8 cellular contexts compared by ENCODE assay signal in genomic region chr12:46342562-46343033, GRCh38. TPM values are rescaled to one million over a fixed set of nuclear protein-coding genes. Genes with fewer than 3 reads are reported as not detected.
DNase-seq lines count a peak whose midpoint lies in the region; ATAC-seq, FAIRE-seq and TF ChIP-seq lines count a peak whose summit lies in the region.

No MANE protein-coding gene starts in this region.

- no peak for TF ChIP-seq EP300 in H1 (IDR thresholded peaks at IDR 0.05; ENCODE audit: borderline replicate concordance in 1 of 2, low read depth in 2 of 2, low read length in 2 of 2)

- H3K36me3 Mint-ChIP-seq in natural killer cell treated with Interleukin-12 subunit alpha and Interleukin-12 subunit beta and Interleukin-15 and Interleukin-18, amount 100 ng/mL, for 72 hours: no peaks in the 10 kb centered on the region

- TF ChIP-seq CTCF in C4-2B (conservative IDR thresholded peaks at IDR 0.05) (peak; percentile 33), SU-DHL-6 (IDR thresholded peaks at IDR 0.05; ENCODE audit: insufficient read depth, low read length, poor library complexity, severe bottlenecking) (peak; percentile 28), H1 (IDR thresholded peaks at IDR 0.05; ENCODE audit: control extremely low read depth in 1 of 3, insufficient read depth in 1 of 3, low read depth in 1 of 3, low read length in 3 of 3) (peak in 2 of 3 experiments; percentile 77 to 78; a peak in 3 of 4 replicates)

- no peaks in the 10 kb centered on the region for H3K79me2 ChIP-seq in SU-DHL-6 (ENCODE audit: insufficient read depth, low read length)
- H3K79me2 ChIP-seq in H1 (ENCODE audit: control insufficient read depth in 1 of 2, insufficient read depth in 2 of 2, low read length in 2 of 2): no peaks in the 10 kb centered on the region

- H3K9me2 ChIP-seq in SU-DHL-6 (replicated peaks; ENCODE audit: insufficient read depth, low read length): no peaks in the 10 kb centered on the region

- H2BK20ac ChIP-seq in H1 (ENCODE audit: low read length): peak overlapping the region; percentile 83; the same call in 1 of the 2 replicates

- H3K23ac ChIP-seq in H1 (ENCODE audit: insufficient read length): no peak overlapping the region

- no peak overlapping the region for H3K56ac ChIP-seq in H1 (replicated peaks; ENCODE audit: insufficient read length, low read depth, low read length)

- peak overlapping the region; percentile 57 for H2BK120ac ChIP-seq in H1 (replicated peaks; ENCODE audit: low read depth, low read length)

- no peaks in the 10 kb centered on the region for H4K20me1 ChIP-seq in SU-DHL-6 (ENCODE audit: low read depth, low read length)
- no peaks in the 10 kb centered on the region for H4K20me1 ChIP-seq in H1 (replicated peaks in 1 of 2; ENCODE audit: control insufficient read depth in 1 of 2, insufficient read depth in 2 of 2, low read length in 2 of 2)

- ATAC-seq in GM21529 (IDR thresholded peaks at IDR 0.05; ENCODE audit: unreplicated experiment): peak; percentile 69
- ATAC-seq in natural killer cell treated with Interleukin-12 subunit alpha and Interleukin-12 subunit beta and Interleukin-15 and Interleukin-18, amount 100 ng/mL, for 72 hours: peak; percentile 69 to 80
- ATAC-seq in HG03460 (IDR thresholded peaks at IDR 0.05; ENCODE audit: unreplicated experiment): no peak

- POLR2A ChIA-PET in H1 (lab: Charles Lee; ENCODE audit: partially characterized antibody): interaction anchor here (1.1 to 2.1 kb wide), 2 partner anchors 29 to 219 kb away, joined by 4 to 6 read pairs; no protein-coding TSS in a partner anchor

- FAIRE-seq in H1 (lab: Jason Lieb, UNC): peak; percentile 81

- no peak overlapping the region for H3K18ac ChIP-seq in H1 (ENCODE audit: extremely low read depth, low read length)

- H3K4me1 ChIP-seq in H1 (replicated peaks in 1 of 4; ENCODE audit: control insufficient read depth in 3 of 4, insufficient read depth in 4 of 4, low read length in 3 of 4): peaks cover 0 to 3% (median 0%) of the 10 kb centered on the region in 4 experiments; a peak in 1 of 7 replicates

- DNase-seq in H1 (ENCODE audit: low read depth in 1 of 2, low spot score in 2 of 2) (peak in 1 of 2 experiments; percentile 59), GOT3 (lab: John Stamatoyannopoulos, UW) (no peak), GM19238 (ENCODE audit: insufficient read length, low spot score) (no peak)
- DNase-seq in natural killer cell treated with Interleukin-12 subunit alpha and Interleukin-12 subunit beta and Interleukin-15 and Interleukin-18, amount 100 ng/mL, for 72 hours (ENCODE audit: low spot score): peak; percentile 65

- H3K23me2 ChIP-seq in H1 (ENCODE audit: low read depth, low read length): no peaks in the 10 kb centered on the region

- no peaks in the 10 kb centered on the region for H3K9me3 ChIP-seq in SU-DHL-6 (ENCODE audit: insufficient read depth, low read length)
- H3K9me3 ChIP-seq in H1 (ENCODE audit: insufficient read depth in 2 of 2, low read depth in 1 of 2, low read length in 1 of 2): no peaks in the 10 kb centered on the region

- no peaks in the 10 kb centered on the region for H3K79me1 ChIP-seq in H1 (ENCODE audit: low read depth, low read length)

- no peak overlapping the region; the same call in 1 of the 2 replicates for H2BK15ac ChIP-seq in H1 (ENCODE audit: low read length)

- peak overlapping the region; percentile 89; the same call in 1 of the 2 replicates for H2BK12ac ChIP-seq in H1 (ENCODE audit: low read depth, low read length)

- H4K8ac ChIP-seq in H1 (ENCODE audit: extremely low read depth, insufficient read depth, low read length): no peak overlapping the region

- H3K9me3 Mint-ChIP-seq in natural killer cell treated with Interleukin-12 subunit alpha and Interleukin-12 subunit beta and Interleukin-15 and Interleukin-18, amount 100 ng/mL, for 72 hours: no peaks in the 10 kb centered on the region

- no peak overlapping the region for H3K4me2 ChIP-seq in SU-DHL-6 (ENCODE audit: low read depth, low read length, poor library complexity, severe bottlenecking)
- no peak overlapping the region for H3K4me2 ChIP-seq in H1 (ENCODE audit: insufficient read depth in 1 of 2, low read depth in 2 of 2, low read length in 2 of 2)

- H3K4me3 Mint-ChIP-seq in natural killer cell treated with Interleukin-12 subunit alpha and Interleukin-12 subunit beta and Interleukin-15 and Interleukin-18, amount 100 ng/mL, for 72 hours: no peak overlapping the region

- peak overlapping the region in 1 of 2 donors; percentile 7 for H3K27ac Mint-ChIP-seq in natural killer cell treated with Interleukin-12 subunit alpha and Interleukin-12 subunit beta and Interleukin-15 and Interleukin-18, amount 100 ng/mL, for 72 hours

- 61% methylated on average over 3 of the region's 3 CpGs; no CpG with 5 or more reads in 1 of the 2 experiments for WGBS in H1 (ENCODE audit: extremely low coverage in 1 of 2, insufficient coverage in 1 of 2, insufficient read length in 1 of 2, insufficient replicate concordance in 2 of 2, low coverage in 1 of 2, low lambda C conversion rate in 2 of 2, missing lambda C conversion rate in 1 of 2), 2 experiments

- CTCF ChIA-PET in H1 (lab: Charles Lee; ENCODE audit: partially characterized antibody): interaction anchor here (0.7 to 2.3 kb wide), 16 partner anchors 9 to 684 kb away, joined by 3 to 11 read pairs (median 4); no protein-coding TSS in a partner anchor

- no peak overlapping the region for H3K4ac ChIP-seq in H1 (replicated peaks; ENCODE audit: insufficient read length, low read depth, low read length)

- H2AK5ac ChIP-seq in H1 (ENCODE audit: low read depth, low read length): no peak overlapping the region

- no peak overlapping the region for H4K5ac ChIP-seq in H1 (ENCODE audit: insufficient read length, low read depth, low read length)

- H3K27me3 ChIP-seq in SU-DHL-6 (ENCODE audit: low read length): no peaks in the 10 kb centered on the region
- no peaks in the 10 kb centered on the region for H3K27me3 ChIP-seq in H1 (replicated peaks in 1 of 4; ENCODE audit: control insufficient read depth in 3 of 4, extremely low read depth in 1 of 4, insufficient read depth in 3 of 4, low read length in 3 of 4)

- H3K27ac ChIP-seq in C4-2B (no peak overlapping the region), SU-DHL-6 (ENCODE audit: low read depth, low read length) (no peak overlapping the region), H1 (ENCODE audit: low read depth, low read length) (no peak overlapping the region)

- no peak overlapping the region for H3K14ac ChIP-seq in H1 (ENCODE audit: insufficient read length)

- H3K4me3 ChIP-seq in SU-DHL-6 (ENCODE audit: insufficient read depth, low read length, poor library complexity, severe bottlenecking) (no peak overlapping the region), H1 (ENCODE audit: extremely low read depth in 1 of 4, insufficient read depth in 2 of 4, low read depth in 3 of 4, low read length in 4 of 4) (no peak overlapping the region)

- H2BK5ac ChIP-seq in H1 (ENCODE audit: low read depth, low read length): peak overlapping the region; percentile 57; the same call in 1 of the 2 replicates

- peak; percentile 94 for TF ChIP-seq RAD21 in H1 (IDR thresholded peaks at IDR 0.05 in 1 of 2, conservative IDR thresholded peaks at IDR 0.05 in 1 of 2; ENCODE audit: low read depth in 2 of 2, low read length in 2 of 2)

- peaks cover 11 to 32% of the 10 kb centered on the region in 2 donors for H3K27me3 Mint-ChIP-seq in natural killer cell treated with Interleukin-12 subunit alpha and Interleukin-12 subunit beta and Interleukin-15 and Interleukin-18, amount 100 ng/mL, for 72 hours

- H4K91ac ChIP-seq in H1 (replicated peaks; ENCODE audit: insufficient read length, low read length): no peak overlapping the region

- no peaks in the 10 kb centered on the region for H3K36me3 ChIP-seq in SU-DHL-6 (ENCODE audit: low read length)
- H3K36me3 ChIP-seq in H1 (ENCODE audit: control insufficient read depth in 2 of 4, insufficient read depth in 4 of 4, low read length in 3 of 4): no peaks in the 10 kb centered on the region

- no peak for TF ChIP-seq POLR2A in H1 (IDR thresholded peaks at IDR 0.05; ENCODE audit: control extremely low read depth in 1 of 2, low read depth in 2 of 2, low read length in 2 of 2)

- H3F3A ChIP-seq in SU-DHL-6 (ENCODE audit: insufficient read depth): no peaks in the 10 kb centered on the region

- H3K4me1 Mint-ChIP-seq in natural killer cell treated with Interleukin-12 subunit alpha and Interleukin-12 subunit beta and Interleukin-15 and Interleukin-18, amount 100 ng/mL, for 72 hours (ENCODE audit: low read depth in 2 of 2): peaks cover 3 to 6% of the 10 kb centered on the region in 2 donors

- H2AFZ ChIP-seq in SU-DHL-6 (ENCODE audit: low read depth, low read length, severe bottlenecking) (no peak overlapping the region), H1 (ENCODE audit: low read length) (peak overlapping the region; percentile 72; the same call in 1 of the 2 replicates)

- H3K9ac ChIP-seq in SU-DHL-6 (ENCODE audit: low read length) (no peak overlapping the region), H1 (replicated peaks in 1 of 4; ENCODE audit: extremely low read depth in 1 of 4, low read depth in 3 of 4, low read length in 3 of 4) (no peak overlapping the region)

TF ChIP-seq in H1, 55 proteins besides CTCF, POLR2A, EP300 and RAD21 (continues in another document):
- no peak for TF ChIP-seq RXRA (IDR thresholded peaks at IDR 0.05; ENCODE audit: insufficient read depth, low read depth, low read length)
- TF ChIP-seq SAP30 (IDR thresholded peaks at IDR 0.05; ENCODE audit: insufficient read depth, insufficient replicate concordance, low read length): no peak
- no peak for TF ChIP-seq NRF1 (IDR thresholded peaks at IDR 0.05; ENCODE audit: low read depth, low read length)
- no peak for TF ChIP-seq KDM5A (IDR thresholded peaks at IDR 0.05; ENCODE audit: low read length)
- no peak for TF ChIP-seq BRCA1 (IDR thresholded peaks at IDR 0.05; ENCODE audit: low read depth, low read length)

RNA-seq across cellular contexts. Expression of gene SLC38A2, which starts 30.0 kb away (rescaled TPM):
- 620 and 684 TPM in 2 replicates for total RNA-seq in H1 (2021; fragmentation: NEBNext Ultra II Directional; extraction: Animal tissue kit (Norgen Biotek cat#: 25700))
- polyA plus RNA-seq in H1 (2011; rRNA removed): 163 and 245 TPM in 2 replicates
- polyA plus RNA-seq in H1 (2011; cell fraction: cytosol; rRNA removed): 172 TPM
- 187 TPM for polyA plus RNA-seq in H1 (2011; cell fraction: nucleus; rRNA removed)
- polyA plus RNA-seq in H1 (2012, experiment 1 of 2): 133 to 299 TPM (median 236 TPM) in 4 replicates
- 17.4 TPM for polyA plus RNA-seq in H1 (2012, experiment 2 of 2)
- 830 TPM for polyA plus RNA-seq in H1 (2013, experiment 1 of 2)
- 877 TPM for polyA plus RNA-seq in H1 (2013, experiment 2 of 2)
- polyA minus RNA-seq in H1 (2011; rRNA and poly(A)+ RNA removed): 313 and 345 TPM in 2 replicates
- 195 TPM for polyA minus RNA-seq in H1 (2011; cell fraction: cytosol; rRNA and poly(A)+ RNA removed)
- 474 TPM for polyA minus RNA-seq in H1 (2011; cell fraction: nucleus; rRNA and poly(A)+ RNA removed)
- total RNA-seq in natural killer cell treated with Interleukin-12 subunit alpha and Interleukin-12 subunit beta and Interleukin-15 and Interleukin-18, amount 100 ng/mL, for 72 hours: 100 to 1,000 TPM; 129 to 192 TPM
